Comparison of ENCODE assay signal across 9 cellular contexts in genomic region chr11:35029979-35030378, GRCh38.
DNase-seq lines count a peak whose midpoint lies in the region; ATAC-seq and TF ChIP-seq lines count a peak whose summit lies in the region.
"Had no signal": no experiment of that assay in that cellular context is flagged by ENCODE, and none has a peak within 500 bp of the region (broad histone marks: within the 10 kb centered on the region; RNA-seq: fewer than 3 reads in every experiment).

No MANE protein-coding gene starts in this region.

- no peaks in the 10 kb centered on the region for H3K9me2 ChIP-seq in hepatocyte (replicated peaks; ENCODE audit: insufficient read depth)

- H3K79me2 ChIP-seq in hepatocyte = no peaks in the 10 kb centered on the region

- no peaks in the 10 kb centered on the region for H4K20me1 ChIP-seq in hepatocyte (ENCODE audit: insufficient read depth, poor library complexity, severe bottlenecking)

- H3K36me3 ChIP-seq in RWPE2 (ENCODE audit: low read depth) = no peaks in the 10 kb centered on the region
- H3K36me3 ChIP-seq in hepatocyte (replicated peaks; ENCODE audit: insufficient read depth, low read depth) = no peaks in the 10 kb centered on the region
- H3K36me3 ChIP-seq in left ventricle myocardium inferior = no peaks in the 10 kb centered on the region

- H3K27me3 ChIP-seq in RWPE2 (ENCODE audit: insufficient read depth, poor library complexity, severe bottlenecking) = no peaks in the 10 kb centered on the region
- no peaks in the 10 kb centered on the region for H3K27me3 ChIP-seq in hepatocyte
- H3K27me3 ChIP-seq in left ventricle myocardium inferior (ENCODE audit: low read depth) = no peaks in the 10 kb centered on the region

- no peak for TF ChIP-seq CTCF in RWPE2 (IDR thresholded peaks at IDR 0.05; ENCODE audit: poor library complexity, severe bottlenecking)
- TF ChIP-seq CTCF in fibroblast of the aortic adventitia (IDR thresholded peaks at IDR 0.05; ENCODE audit: insufficient read depth, low read length) = no peak
- TF ChIP-seq CTCF in hepatocyte (IDR thresholded peaks at IDR 0.05; ENCODE audit: poor library complexity) = no peak
- TF ChIP-seq CTCF in left ventricle myocardium inferior (IDR thresholded peaks at IDR 0.05; ENCODE audit: borderline replicate concordance) = no peak

- H3K4me3 ChIP-seq in RWPE2 (ENCODE audit: severe bottlenecking) (no peak overlapping the region), fibroblast of the aortic adventitia (ENCODE audit: low read depth, low read length) (no peak overlapping the region), hepatocyte (no peak overlapping the region), left ventricle myocardium inferior (no peak overlapping the region)

- intact Hi-C loops in left ventricle myocardium inferior (cut with micrococcal nuclease) = no loop called here

- no peak overlapping the region for H2AFZ ChIP-seq in hepatocyte

- ATAC-seq in HG02884 (IDR thresholded peaks at IDR 0.05; ENCODE audit: unreplicated experiment) (peak; percentile 79), RWPE2 (ENCODE audit: low read depth) (peak; percentile 26; the same call in 1 of the 3 replicates)

- 70% methylated on average over 5 of the region's 5 CpGs for WGBS in hepatocyte (ENCODE audit: low lambda C conversion rate, missing lambda C conversion rate)

- peaks cover 33% of the 10 kb centered on the region for H3K4me1 ChIP-seq in RWPE2 (ENCODE audit: insufficient read depth, poor library complexity, severe bottlenecking)
- no peaks in the 10 kb centered on the region for H3K4me1 ChIP-seq in hepatocyte (ENCODE audit: insufficient read depth)
- peaks cover 10% of the 10 kb centered on the region for H3K4me1 ChIP-seq in left ventricle myocardium inferior

- DNase-seq in activated effector memory CD4-positive, alpha-beta T cell treated with anti-CD3 and anti-CD28 coated beads, Interleukin-2, amount 50 U/mL, for 16 hours = peak; percentile 73
- DNase-seq in activated effector memory CD4-positive, alpha-beta T cell treated with Interleukin-2 at 50 U/mL for 16 hours = no peak
- DNase-seq in RWPE2 (ENCODE audit: low spot score) (no peak), fibroblast of the aortic adventitia (ENCODE audit: low read depth) (peak; percentile 72), hepatocyte (ENCODE audit: low spot score) (no peak), left ventricle myocardium inferior (no peak), mucosa of gallbladder (ENCODE audit: low spot score) (no peak)
- DNase-seq: DND-41 had no signal

- no peak overlapping the region for H3K4me2 ChIP-seq in hepatocyte

- H3K27ac ChIP-seq in RWPE2 (ENCODE audit: poor library complexity, severe bottlenecking) (peak overlapping the region; percentile 85), hepatocyte (no peak overlapping the region), left ventricle myocardium inferior (replicated peaks) (no peak overlapping the region)

- H3K9me3 ChIP-seq in RWPE2 (ENCODE audit: severe bottlenecking) (no peaks in the 10 kb centered on the region), hepatocyte (ENCODE audit: low read depth) (no peaks in the 10 kb centered on the region), left ventricle myocardium inferior (replicated peaks) (peaks cover 7% of the 10 kb centered on the region)

Comparison
In these comparisons a context has a peak if more than half of its experiments do, and no peak if none do; other contexts are left out.
1. DNase-seq: peak in activated effector memory CD4-positive, alpha-beta T cell treated with anti-CD3 and anti-CD28 coated beads, Interleukin-2, amount 50 U/mL, for 16 hours (single experiment) and fibroblast of the aortic adventitia (single experiment); none in activated effector memory CD4-positive, alpha-beta T cell treated with Interleukin-2 at 50 U/mL for 16 hours (single experiment), RWPE2 (single experiment), hepatocyte (single experiment), left ventricle myocardium inferior (single experiment) and mucosa of gallbladder (single experiment).